Comparison of ENCODE assay signal across 1 cellular context in genomic region chr22:44723801-44724200, GRCh38.
TF ChIP-seq lines count a peak whose summit lies in the region.

No MANE protein-coding gene starts in this region.

TF ChIP-seq in A549, 52 proteins besides CTCF, POLR2A, EP300 and RAD21 (continued from another document):
- TF ChIP-seq PBX3 (IDR thresholded peaks at IDR 0.05) (no peak), USF2 (IDR thresholded peaks at IDR 0.05) (no peak)
TF ChIP-seq in A549: peak in this region for 1.
